19 cellular contexts compared by ENCODE assay signal in the genomic region with DNA sequence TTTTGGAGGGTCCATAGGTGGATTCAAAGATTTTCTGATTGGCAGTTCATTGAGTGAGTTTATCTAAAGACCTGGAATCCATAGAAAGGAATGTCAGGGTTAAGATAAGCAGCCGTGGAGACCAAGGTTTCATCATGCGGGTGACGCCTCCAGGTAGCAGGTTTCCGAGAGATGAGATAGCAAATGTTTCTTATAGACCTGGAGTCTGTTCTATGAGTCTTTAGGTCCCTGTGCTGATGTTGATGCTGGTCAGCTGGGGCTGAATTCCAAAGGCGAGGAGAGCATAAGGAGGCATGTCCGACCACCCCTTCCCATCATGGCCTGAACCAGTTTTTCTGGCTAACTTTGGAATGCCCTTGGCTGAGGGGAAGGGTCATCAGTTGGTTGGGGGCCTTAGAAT.
"Had no signal": no experiment of that assay in that cellular context is flagged by ENCODE, and none has a peak within 500 bp of the region (broad histone marks: within the 10 kb centered on the region; RNA-seq: fewer than 3 reads in every experiment).

No MANE protein-coding gene starts in this region.

- H3K27ac ChIP-seq: heart left ventricle, parathyroid adenoma, psoas muscle, right lobe of liver, stomach, thoracic aorta, transverse colon had no signal

- H3K27me3 ChIP-seq: heart left ventricle, right lobe of liver, stomach, transverse colon had no signal

- DNase-seq: cerebellar nuclear complex; foreskin melanocyte; heart left ventricle; hippocampal formation; mammary epithelial cell; occipital lobe; psoas muscle; retina; right lobe of liver; stimulated activated CD4-positive, alpha-beta T cell treated with anti-CD3 and anti-CD28 coated beads, Interleukin-4, amount 100 ng/mL, for 24 hours; stimulated activated naive B cell treated with anti-CD40 and anti-IgM and Interleukin-4, amounts not matched to agents 10 μg/mL and 1 μg/mL and 100 μg/mL, for 72 hours; stomach; substantia nigra; transverse colon had no signal

- H3K27me3 Mint-ChIP-seq: dendritic cell treated with granulocyte-macrophage colony-stimulating factor and Interleukin-4, amounts not matched to agents 40 ng/mL and 50 ng/mL, for 4 days; stimulated activated naive B cell treated with anti-CD40 and anti-IgM and Interleukin-4, amounts not matched to agents 10 μg/mL and 1 μg/mL and 100 μg/mL, for 72 hours had no signal

- H3K4me1 Mint-ChIP-seq: nephron had no signal

- H3K4me3 Mint-ChIP-seq: dendritic cell treated with granulocyte-macrophage colony-stimulating factor and Interleukin-4, amounts not matched to agents 40 ng/mL and 50 ng/mL, for 4 days; nephron; stimulated activated naive B cell treated with anti-CD40 and anti-IgM and Interleukin-4, amounts not matched to agents 10 μg/mL and 1 μg/mL and 100 μg/mL, for 72 hours had no signal

- H3K4me1 ChIP-seq: parathyroid adenoma, psoas muscle, right lobe of liver, transverse colon had no signal

- H3K36me3 Mint-ChIP-seq: stimulated activated naive B cell treated with anti-CD40 and anti-IgM and Interleukin-4, amounts not matched to agents 10 μg/mL and 1 μg/mL and 100 μg/mL, for 72 hours had no signal

- H3K9ac ChIP-seq: parathyroid adenoma had no signal

- H3K27ac Mint-ChIP-seq: dendritic cell treated with granulocyte-macrophage colony-stimulating factor and Interleukin-4, amounts not matched to agents 40 ng/mL and 50 ng/mL, for 4 days; nephron; stimulated activated naive B cell treated with anti-CD40 and anti-IgM and Interleukin-4, amounts not matched to agents 10 μg/mL and 1 μg/mL and 100 μg/mL, for 72 hours had no signal

- ATAC-seq: heart left ventricle; left lobe of liver; psoas muscle; right lobe of liver; stimulated activated naive B cell treated with anti-CD40 and anti-IgM and Interleukin-4, amounts not matched to agents 10 μg/mL and 1 μg/mL and 100 μg/mL, for 72 hours had no signal

- H3K9me3 ChIP-seq: heart left ventricle, psoas muscle, right lobe of liver, stomach, thoracic aorta, transverse colon had no signal

- H2AFZ ChIP-seq: parathyroid adenoma had no signal

- H3K9me3 Mint-ChIP-seq: dendritic cell treated with granulocyte-macrophage colony-stimulating factor and Interleukin-4, amounts not matched to agents 40 ng/mL and 50 ng/mL, for 4 days; nephron; stimulated activated naive B cell treated with anti-CD40 and anti-IgM and Interleukin-4, amounts not matched to agents 10 μg/mL and 1 μg/mL and 100 μg/mL, for 72 hours had no signal

- H3K4me3 ChIP-seq: heart left ventricle, psoas muscle, right lobe of liver, stomach, thoracic aorta, transverse colon had no signal

- H3K79me2 ChIP-seq: parathyroid adenoma had no signal
